Comparison of ENCODE assay signal across 8 cellular contexts in the genomic region with DNA sequence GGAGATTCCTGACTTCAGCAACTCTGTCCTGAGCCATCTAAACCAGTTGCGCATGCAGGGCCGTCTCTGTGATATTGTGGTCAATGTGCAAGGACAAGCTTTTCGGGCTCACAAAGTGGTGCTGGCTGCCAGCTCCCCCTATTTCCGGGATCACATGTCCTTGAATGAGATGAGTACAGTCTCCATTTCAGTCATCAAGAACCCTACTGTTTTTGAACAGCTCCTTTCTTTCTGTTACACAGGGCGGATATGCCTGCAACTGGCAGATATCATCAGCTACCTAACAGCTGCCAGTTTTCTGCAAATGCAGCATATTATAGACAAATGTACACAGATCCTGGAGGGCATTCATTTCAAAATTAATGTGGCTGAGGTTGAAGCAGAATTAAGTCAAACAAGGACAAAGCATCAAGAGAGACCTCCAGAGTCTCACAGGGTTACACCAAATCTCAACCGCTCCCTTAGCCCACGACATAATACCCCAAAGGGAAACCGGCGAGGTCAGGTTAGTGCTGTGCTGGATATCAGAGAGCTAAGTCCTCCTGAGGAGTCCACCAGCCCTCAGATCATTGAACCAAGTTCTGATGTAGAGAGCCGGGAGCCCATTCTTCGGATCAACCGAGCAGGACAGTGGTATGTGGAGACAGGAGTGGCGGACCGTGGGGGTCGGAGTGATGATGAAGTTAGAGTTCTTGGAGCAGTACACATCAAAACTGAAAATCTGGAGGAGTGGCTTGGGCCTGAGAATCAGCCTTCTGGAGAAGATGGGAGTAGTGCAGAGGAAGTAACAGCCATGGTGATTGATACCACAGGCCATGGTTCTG. TPM values are rescaled to one million over a fixed set of nuclear protein-coding genes. Genes with fewer than 3 reads are reported as not detected.
A peak's percentile ranks its signal among the peaks of the same experiment; 100 is the strongest.
DNase-seq lines count a peak whose midpoint lies in the region; ATAC-seq and TF ChIP-seq lines count a peak whose summit lies in the region.

No MANE protein-coding gene starts in this region.

- POLR2A ChIA-PET in activated naive CD8-positive, alpha-beta T cell treated with anti-CD3 and anti-CD28 coated beads, Interleukin-2, amount 10 ng/mL, durations not matched to agents 7 days and 5 days (lab: Charles Lee) = interaction anchor here (0.6 to 1.8 kb wide), 3 partner anchors 46 to 232 kb away, joined by 5 to 6 read pairs (median 6); a partner anchor contains a TSS

- H3K9me3 ChIP-seq in WERI-Rb-1 (ENCODE audit: severe bottlenecking) (no peaks in the 10 kb centered on the region), right lobe of liver (no peaks in the 10 kb centered on the region)

- 43% methylated on average over 10 of the region's 15 CpGs for WGBS in right lobe of liver (ENCODE audit: insufficient coverage, low coverage, low lambda C conversion rate, missing lambda C conversion rate)

- no peaks in the 10 kb centered on the region for H3K27me3 Mint-ChIP-seq in activated naive CD8-positive, alpha-beta T cell treated with anti-CD3 and anti-CD28 coated beads, Interleukin-2, amount 10 ng/mL, durations not matched to agents 7 days and 5 days

- peak overlapping the region; percentile 66 for H3K4me3 Mint-ChIP-seq in activated naive CD8-positive, alpha-beta T cell treated with anti-CD3 and anti-CD28 coated beads, Interleukin-2, amount 10 ng/mL, durations not matched to agents 7 days and 5 days

- no peak overlapping the region for H3K27ac ChIP-seq in WERI-Rb-1
- H3K27ac ChIP-seq in right lobe of liver = no peak overlapping the region

- H3K4me1 ChIP-seq in right lobe of liver = peaks cover 0 to 27% (median 10%) of the 10 kb centered on the region in 4 donors

- H3K4me1 Mint-ChIP-seq in activated naive CD8-positive, alpha-beta T cell treated with anti-CD3 and anti-CD28 coated beads, Interleukin-2, amount 10 ng/mL, durations not matched to agents 7 days and 5 days = peaks cover 41% of the 10 kb centered on the region

- DNase-seq in HUDEP-2 (lab: John Stamatoyannopoulos, UW; ENCODE audit: unreplicated experiment in 76 of 76) (peak in 72 of 76 experiments; percentile 9 to 81 (median 48)), pulmonary artery endothelial cell (ENCODE audit: low read depth, low spot score) (peak; percentile 51), WERI-Rb-1 (no peak), NCI-H1105 treated with DMSO at 0.1 percent for 48 hours (lab: John Stamatoyannopoulos, UW) (no peak), right lobe of liver (no peak)
- DNase-seq in activated naive CD8-positive, alpha-beta T cell treated with anti-CD3 and anti-CD28 coated beads, Interleukin-2, amount 10 ng/mL, durations not matched to agents 7 days and 5 days = peak; percentile 33

- peak overlapping the region; percentile 93 for H3K27ac Mint-ChIP-seq in activated naive CD8-positive, alpha-beta T cell treated with anti-CD3 and anti-CD28 coated beads, Interleukin-2, amount 10 ng/mL, durations not matched to agents 7 days and 5 days

- no peak for ATAC-seq in activated naive CD8-positive, alpha-beta T cell treated with anti-CD3 and anti-CD28 coated beads, Interleukin-2, amount 10 ng/mL, durations not matched to agents 7 days and 5 days (ENCODE audit: low read depth)
- ATAC-seq in HG02970 (IDR thresholded peaks at IDR 0.05; ENCODE audit: low FRiP score, unreplicated experiment) = no peak
- ATAC-seq in right lobe of liver = no peak

- peaks cover 37% of the 10 kb centered on the region for H3K36me3 ChIP-seq in WERI-Rb-1
- peaks cover 0 to 14% (median 6%) of the 10 kb centered on the region in 4 donors for H3K36me3 ChIP-seq in right lobe of liver

- H3K4me3 ChIP-seq in WERI-Rb-1 (ENCODE audit: low read depth, low read length) = no peak overlapping the region
- no peak overlapping the region for H3K4me3 ChIP-seq in right lobe of liver

- no peaks in the 10 kb centered on the region for H3K27me3 ChIP-seq in WERI-Rb-1 (ENCODE audit: insufficient read depth, low read depth, severe bottlenecking)
- H3K27me3 ChIP-seq in right lobe of liver = no peaks in the 10 kb centered on the region

- peaks cover 43% of the 10 kb centered on the region for H3K36me3 Mint-ChIP-seq in activated naive CD8-positive, alpha-beta T cell treated with anti-CD3 and anti-CD28 coated beads, Interleukin-2, amount 10 ng/mL, durations not matched to agents 7 days and 5 days

- TF ChIP-seq CTCF in WERI-Rb-1 (IDR thresholded peaks at IDR 0.05; ENCODE audit: low read depth, low read length) = no peak
- TF ChIP-seq CTCF in right lobe of liver (IDR thresholded peaks at IDR 0.05) = no peak

- H3K9me3 Mint-ChIP-seq in activated naive CD8-positive, alpha-beta T cell treated with anti-CD3 and anti-CD28 coated beads, Interleukin-2, amount 10 ng/mL, durations not matched to agents 7 days and 5 days = no peaks in the 10 kb centered on the region

- TF ChIP-seq POLR2A in GM15510 (IDR thresholded peaks at IDR 0.05; ENCODE audit: borderline replicate concordance, extremely low read depth, insufficient read length) (peak; percentile 55), right lobe of liver (IDR thresholded peaks at IDR 0.05) (no peak)

- intact Hi-C loops in right lobe of liver (cut with DNase I) = no loop called here

RNA-seq across cellular contexts. Expression of a gene that starts 2.3 kb away (rescaled TPM):
- total RNA-seq in activated naive CD8-positive, alpha-beta T cell treated with anti-CD3 and anti-CD28 coated beads, Interleukin-2, amount 10 ng/mL, durations not matched to agents 7 days and 5 days = 10 to 100 TPM; 16.2 to 16.4 TPM
- total RNA-seq in pulmonary artery endothelial cell = 3.6 and 5.6 TPM in 2 replicates
- 1 to 10 TPM; 2.8 to 6.1 (median 4.7) TPM for total RNA-seq in right lobe of liver

RNA-seq across cellular contexts. Expression of a gene that starts 2.7 kb away (rescaled TPM):
- total RNA-seq in activated naive CD8-positive, alpha-beta T cell treated with anti-CD3 and anti-CD28 coated beads, Interleukin-2, amount 10 ng/mL, durations not matched to agents 7 days and 5 days = 100 to 1,000 TPM; 421 to 434 TPM
- 244 and 416 TPM in 2 replicates for total RNA-seq in pulmonary artery endothelial cell
- total RNA-seq in right lobe of liver = 10 to 100 TPM; 37.4 to 85.2 (median 61.5) TPM

RNA-seq across cellular contexts. Expression of a gene that starts 45.8 kb away (rescaled TPM):
- 10 to 100 TPM; 33.9 to 34.0 TPM for total RNA-seq in activated naive CD8-positive, alpha-beta T cell treated with anti-CD3 and anti-CD28 coated beads, Interleukin-2, amount 10 ng/mL, durations not matched to agents 7 days and 5 days
- 17.5 and 35.8 TPM in 2 replicates for total RNA-seq in pulmonary artery endothelial cell
- 1 to 10 TPM; 1.0 to 2.2 (median 1.6) TPM for total RNA-seq in right lobe of liver

RNA-seq across cellular contexts. Expression of a gene that starts 46.0 kb away (rescaled TPM):
- 10 to 100 TPM; 21.6 to 22.5 TPM for total RNA-seq in activated naive CD8-positive, alpha-beta T cell treated with anti-CD3 and anti-CD28 coated beads, Interleukin-2, amount 10 ng/mL, durations not matched to agents 7 days and 5 days
- total RNA-seq in pulmonary artery endothelial cell (18.7 and 34.6 TPM in 2 replicates), right lobe of liver (10 to 100 TPM in 5 of 6 experiments, 1 to 10 TPM in 1; 10.0 to 14.6 (median 13.4) TPM)

RNA-seq across cellular contexts. Expression of a gene that starts 46.7 kb away (rescaled TPM):
- total RNA-seq in activated naive CD8-positive, alpha-beta T cell treated with anti-CD3 and anti-CD28 coated beads, Interleukin-2, amount 10 ng/mL, durations not matched to agents 7 days and 5 days = not detected
- total RNA-seq in pulmonary artery endothelial cell (0.14 TPM in 1 of 2 replicates, not detected in the other), right lobe of liver (1,000 to 10,000 TPM; 1,325 to 2,875 (median 2,199) TPM)

Comparison
In these comparisons a context has a peak if more than half of its experiments do, and no peak if none do; other contexts are left out.
1. DNase-seq: peak in HUDEP-2 (72 of 76), activated naive CD8-positive, alpha-beta T cell treated with anti-CD3 and anti-CD28 coated beads, Interleukin-2, amount 10 ng/mL, durations not matched to agents 7 days and 5 days (single experiment) and pulmonary artery endothelial cell (single experiment); none in WERI-Rb-1 (single experiment), NCI-H1105 treated with DMSO at 0.1 percent for 48 hours (single experiment) and right lobe of liver (0 of 3).